ENCODE assay signal across 35 cellular contexts in genomic region chr11:123677510-123677909, GRCh38. TPM values are rescaled to one million over a fixed set of nuclear protein-coding genes. Genes with fewer than 3 reads are reported as not detected.
"Had no signal": no experiment of that assay in that cellular context is flagged by ENCODE, and none has a peak within 500 bp of the region (broad histone marks: within the 10 kb centered on the region; RNA-seq: fewer than 3 reads in every experiment).

No MANE protein-coding gene starts in this region.

- DNase-seq: Karpas-422, Kasumi-1, MG63, MM.1S, NCI-H1048, NCI-H1092, NCI-H1092 treated with DMSO at 0.1 percent for 48 hours, NCI-H1105, NCI-H1105 treated with DMSO at 0.1 percent for 48 hours, NCI-H1417, NCI-H1417 treated with DMSO at 0.1 percent for 48 hours, NCI-H1436, NCI-H1436 treated with DMSO at 0.1 percent for 48 hours, NCI-H146, NCI-H1694, NCI-H1694 treated with DMSO at 0.1 percent for 48 hours, NCI-H187, NCI-H187 treated with DMSO at 0.1 percent for 48 hours, NCI-H1930, NCI-H2029, NCI-H2029 treated with DMSO at 0.1 percent for 48 hours, NCI-H2081, NCI-H2081 treated with DMSO at 0.1 percent for 48 hours, NCI-H2107, NCI-H2171, NCI-H2171 treated with DMSO at 0.1 percent for 48 hours, NCI-H2227 treated with DMSO at 0.1 percent for 48 hours, NCI-H226, NCI-H345, NCI-H446, NCI-H446 treated with DMSO at 0.1 percent for 48 hours, NCI-H510A, NCI-H510A treated with DMSO at 0.1 percent for 48 hours had no signal

- H3K36me3 ChIP-seq: MG63 had no signal

- H3K9me3 ChIP-seq: MG63 had no signal

- H3K4me3 ChIP-seq: MG63 had no signal

RNA-seq across cellular contexts. Expression of gene SCN3B, which starts 23.1 kb away (rescaled TPM):
- total RNA-seq: LHCN-M2, M059J had no signal
